In the genomic region with DNA sequence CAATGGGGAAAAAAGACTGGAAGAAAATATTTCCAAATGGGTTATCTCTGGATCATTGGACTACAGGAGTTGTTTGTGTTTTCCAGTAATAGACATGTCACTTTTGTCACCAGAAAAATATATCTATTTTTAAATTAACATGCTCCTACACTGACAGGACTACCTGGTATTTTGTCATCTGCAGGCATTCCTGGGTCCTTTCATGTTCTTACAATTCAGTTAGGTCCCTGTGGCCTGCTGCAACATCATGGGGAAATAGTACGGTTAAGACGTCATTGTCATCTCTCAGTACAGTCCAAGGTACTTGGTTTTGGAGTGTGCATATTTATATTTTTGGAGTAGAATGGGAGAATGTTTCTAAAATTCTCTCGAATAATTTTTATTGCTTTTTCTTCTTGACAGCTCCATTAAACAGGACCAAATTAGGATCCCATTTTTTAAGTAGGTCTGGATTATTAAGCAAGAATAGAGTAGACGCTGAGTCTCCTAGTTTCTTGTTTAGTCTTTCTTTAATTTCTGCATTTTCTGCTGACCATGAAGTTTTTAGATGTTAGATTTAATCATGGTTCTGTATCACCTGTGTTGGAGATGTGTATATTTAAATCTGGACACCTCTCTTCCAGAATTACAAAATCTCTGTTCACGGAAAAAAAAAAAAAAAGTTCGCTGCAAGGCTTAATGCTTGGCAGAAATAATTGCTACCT, we compare ENCODE assay signal across 15 cellular contexts. TPM values are rescaled to one million over a fixed set of nuclear protein-coding genes. Genes with fewer than 3 reads are reported as not detected.
DNase-seq lines count a peak whose midpoint lies in the region; ATAC-seq and TF ChIP-seq lines count a peak whose summit lies in the region.
"Had no signal": no experiment of that assay in that cellular context is flagged by ENCODE, and none has a peak within 500 bp of the region (broad histone marks: within the 10 kb centered on the region; RNA-seq: fewer than 3 reads in every experiment).

No MANE protein-coding gene starts in this region.

- H3K4me1 Mint-ChIP-seq in central memory CD8-positive, alpha-beta T cell: peaks cover 91% of the 10 kb centered on the region
- H3K4me1 Mint-ChIP-seq in naive B cell: peaks cover 86 to 99% (median 97%) of the 10 kb centered on the region in 3 donors

- no peak overlapping the region for H3K4me3 ChIP-seq in heart right ventricle
- no peak overlapping the region for H3K4me3 ChIP-seq in right atrium auricular region
- no peak overlapping the region for H3K4me3 ChIP-seq in upper lobe of left lung
- no peak overlapping the region for H3K4me3 ChIP-seq in aorta (ENCODE audit: low read length in 2 of 2)
- H3K4me3 ChIP-seq in hepatocyte: no peak overlapping the region

- peak overlapping the region; percentile 75 for H3K4me3 Mint-ChIP-seq in central memory CD8-positive, alpha-beta T cell
- H3K4me3 Mint-ChIP-seq in naive B cell: peak overlapping the region in 5 of 8 donors; percentile 18 to 59 (median 37)
- H3K4me3 Mint-ChIP-seq: activated CD4-positive, alpha-beta T cell treated with anti-CD3 and anti-CD28 coated beads, Interleukin-2, amount 10 ng/mL, durations not matched to agents 7 days and 5 days; neural crest cell had no signal

- peak overlapping the region; percentile 98 for H3K27ac Mint-ChIP-seq in central memory CD8-positive, alpha-beta T cell (ENCODE audit: low read depth)
- H3K27ac Mint-ChIP-seq in naive B cell: peak overlapping the region in 5 of 6 donors; percentile 22 to 92 (median 82)

- intact Hi-C loops in heart right ventricle (cut with DNase I): loop anchor here in 3 of 10 donors (5.0 kb wide), 3 partner anchors 71 to 86 kb away; a partner anchor contains a TSS
- intact Hi-C loops in aorta (cut with DNase I): no loop called here

- H3K36me3 ChIP-seq in heart right ventricle (peaks cover 0 to 20% (median 0%) of the 10 kb centered on the region in 9 donors), right atrium auricular region (peaks cover 9% of the 10 kb centered on the region), upper lobe of left lung (peaks cover 0 to 3% (median 0%) of the 10 kb centered on the region in 4 donors), aorta (ENCODE audit: control insufficient read depth in 1 of 2, insufficient read depth in 2 of 2, low read length in 1 of 2) (no peaks in the 10 kb centered on the region), hepatocyte (replicated peaks; ENCODE audit: insufficient read depth, low read depth) (no peaks in the 10 kb centered on the region)
- H3K36me3 ChIP-seq: brain microvascular endothelial cell had no signal

- TF ChIP-seq EP300 in upper lobe of left lung (IDR thresholded peaks at IDR 0.05): no peak

- ATAC-seq in heart right ventricle (no peak), naive B cell (ENCODE audit: low read depth in 2 of 2) (no peak), upper lobe of left lung (ENCODE audit: low FRiP score in 2 of 2) (no peak), aorta (ENCODE audit: low FRiP score) (no peak), GM21367 (IDR thresholded peaks at IDR 0.05; ENCODE audit: unreplicated experiment) (no peak)
- ATAC-seq in central memory CD8-positive, alpha-beta T cell (replicated peaks; ENCODE audit: extremely low read depth, poor library complexity, severe bottlenecking): no peak

- no peaks in the 10 kb centered on the region for H4K20me1 ChIP-seq in hepatocyte (ENCODE audit: insufficient read depth, poor library complexity, severe bottlenecking)

- H3K4me1 ChIP-seq in heart right ventricle (peaks cover 15 to 100% (median 94%) of the 10 kb centered on the region in 9 donors), right atrium auricular region (peaks cover 0 to 95% of the 10 kb centered on the region in 2 donors), upper lobe of left lung (peaks cover 86 to 99% (median 86%) of the 10 kb centered on the region in 4 donors), aorta (ENCODE audit: control insufficient read depth in 1 of 2, insufficient read depth in 2 of 2, low read length in 2 of 2) (peaks cover 4 to 7% of the 10 kb centered on the region in 2 donors), hepatocyte (ENCODE audit: insufficient read depth) (peaks cover 13% of the 10 kb centered on the region)

- H3K9me3 ChIP-seq in heart right ventricle (peaks cover 0 to 4% (median 0%) of the 10 kb centered on the region in 11 donors), right atrium auricular region (no peaks in the 10 kb centered on the region), upper lobe of left lung (no peaks in the 10 kb centered on the region), aorta (ENCODE audit: control insufficient read depth, low read length) (no peaks in the 10 kb centered on the region), hepatocyte (ENCODE audit: low read depth) (no peaks in the 10 kb centered on the region)

- H3K79me2 ChIP-seq in hepatocyte: no peaks in the 10 kb centered on the region

- no peaks in the 10 kb centered on the region for H3K9me3 Mint-ChIP-seq in central memory CD8-positive, alpha-beta T cell
- H3K9me3 Mint-ChIP-seq in naive B cell: no peaks in the 10 kb centered on the region
- H3K9me3 Mint-ChIP-seq: activated CD4-positive, alpha-beta T cell treated with anti-CD3 and anti-CD28 coated beads, Interleukin-2, amount 10 ng/mL, durations not matched to agents 7 days and 5 days; neural crest cell had no signal

- TF ChIP-seq CTCF in heart right ventricle (IDR thresholded peaks at IDR 0.05): no peak
- TF ChIP-seq CTCF in right atrium auricular region (IDR thresholded peaks at IDR 0.05): no peak
- TF ChIP-seq CTCF in upper lobe of left lung (IDR thresholded peaks at IDR 0.05): no peak
- TF ChIP-seq CTCF in hepatocyte (IDR thresholded peaks at IDR 0.05; ENCODE audit: poor library complexity): no peak

- DNase-seq in heart right ventricle: no peak
- DNase-seq in right atrium auricular region (ENCODE audit: low spot score): no peak
- DNase-seq in central memory CD8-positive, alpha-beta T cell (ENCODE audit: low spot score in 2 of 2): no peak
- DNase-seq in naive B cell: no peak
- no peak for DNase-seq in upper lobe of left lung
- no peak for DNase-seq in aorta
- no peak for DNase-seq in hepatocyte (ENCODE audit: low spot score)
- DNase-seq: activated CD4-positive, alpha-beta T cell treated with anti-CD3 and anti-CD28 coated beads, Interleukin-2, amount 10 ng/mL, durations not matched to agents 7 days and 5 days; brain microvascular endothelial cell; DMS153; glutamatergic neuron; NCI-H1417; T-helper 1 cell had no signal

- H3K9me2 ChIP-seq in hepatocyte (replicated peaks; ENCODE audit: insufficient read depth): no peaks in the 10 kb centered on the region

- H3K27me3 ChIP-seq in heart right ventricle (no peaks in the 10 kb centered on the region), right atrium auricular region (no peaks in the 10 kb centered on the region), upper lobe of left lung (no peaks in the 10 kb centered on the region), aorta (ENCODE audit: control insufficient read depth in 1 of 2, insufficient read depth in 2 of 2, low read length in 1 of 2) (no peaks in the 10 kb centered on the region), hepatocyte (no peaks in the 10 kb centered on the region)
- H3K27me3 ChIP-seq: brain microvascular endothelial cell had no signal

- H3K36me3 Mint-ChIP-seq in central memory CD8-positive, alpha-beta T cell (ENCODE audit: insufficient read depth): peaks cover 44% of the 10 kb centered on the region
- H3K36me3 Mint-ChIP-seq in naive B cell: peaks cover 0 to 12% of the 10 kb centered on the region in 2 donors

- H3K4me2 ChIP-seq in hepatocyte: no peak overlapping the region

- 72 to 81% methylated on average over 6 of the region's 6 CpGs for WGBS in heart right ventricle, 2 donors
- WGBS in upper lobe of left lung, 2 donors: 66 to 76% methylated on average over 6 of the region's 6 CpGs
- 20 to 26% methylated on average over 6 of the region's 6 CpGs for WGBS in aorta, 2 donors
- WGBS in hepatocyte (ENCODE audit: low lambda C conversion rate, missing lambda C conversion rate): 91% methylated on average over 6 of the region's 6 CpGs

- no peak for TF ChIP-seq POLR2A in upper lobe of left lung (IDR thresholded peaks at IDR 0.05)

- H3K27ac ChIP-seq in heart right ventricle: peak overlapping the region; percentile 46 to 100 (median 88)
- H3K27ac ChIP-seq in right atrium auricular region: peak overlapping the region in 1 of 2 donors; percentile 52
- H3K27ac ChIP-seq in upper lobe of left lung: peak overlapping the region; percentile 73 to 100 (median 96)
- no peak overlapping the region for H3K27ac ChIP-seq in aorta (ENCODE audit: low read depth in 1 of 2, low read length in 2 of 2)
- H3K27ac ChIP-seq in hepatocyte: no peak overlapping the region
- H3K27ac ChIP-seq: brain microvascular endothelial cell had no signal

- H3K27me3 Mint-ChIP-seq in central memory CD8-positive, alpha-beta T cell: no peaks in the 10 kb centered on the region
- H3K27me3 Mint-ChIP-seq in naive B cell: no peaks in the 10 kb centered on the region
- H3K27me3 Mint-ChIP-seq: activated CD4-positive, alpha-beta T cell treated with anti-CD3 and anti-CD28 coated beads, Interleukin-2, amount 10 ng/mL, durations not matched to agents 7 days and 5 days had no signal

- no peak overlapping the region for H2AFZ ChIP-seq in hepatocyte

RNA-seq across cellular contexts. Expression of a gene that starts 46.9 kb away (rescaled TPM):
- total RNA-seq in heart right ventricle (10 to 100 TPM; 10.3 to 36.8 (median 12.5) TPM), right atrium auricular region (10 to 100 TPM in 1 of 2 donors, 1 to 10 TPM in 1; 8.6 to 17.6 TPM), upper lobe of left lung (10 to 100 TPM in 4 of 6 donors, 1 to 10 TPM in 2; 7.9 to 22.0 (median 12.7) TPM), aorta (10 to 100 TPM in 1 of 2 donors, 1 to 10 TPM in 1; 8.6 to 14.4 TPM), hepatocyte (16.3 and 20.8 TPM in 2 replicates)
- polyA plus RNA-seq in heart right ventricle (10 to 100 TPM; 21.2 to 21.8 TPM), naive B cell (ENCODE audit: low read depth in 6 of 6) (1 to 10 TPM; 1.5 to 3.1 (median 1.9) TPM), aorta (1 to 10 TPM; 7.6 to 8.9 TPM), hepatocyte (14.7 and 18.6 TPM in 2 replicates)

Comparison
In these comparisons a context has a peak if more than half of its experiments do, and no peak if none do; other contexts are left out.
1. H3K27ac ChIP-seq: peak in heart right ventricle (10 of 10) and upper lobe of left lung (4 of 4); none in aorta (0 of 2) and hepatocyte (single experiment).